In genomic region chr20:49982346-49983122, GRCh38 we compare ENCODE assay signal across 1 cellular context.
A peak's percentile ranks its signal among the peaks of the same experiment; 100 is the strongest.
TF ChIP-seq lines count a peak whose summit lies in the region.

SNAI1 (plus strand) TSS chr20:49982980; CDS start chr20:49983060, 80 bp downstream.

TF ChIP-seq in HepG2, 621 proteins besides CTCF, POLR2A, EP300 and RAD21 (continued from another document and continues in another):
- TF ChIP-seq MZF1 (CRISPR knock-in tag; IDR thresholded peaks at IDR 0.05; ENCODE audit: borderline replicate concordance) (0 out of 2 replicates have a peak, but pooled peaks have one; percentile 79), KDM6A (CRISPR knock-in tag; IDR thresholded peaks at IDR 0.05; ENCODE audit: low read depth) (no peak), ZBTB26 (CRISPR knock-in tag; IDR thresholded peaks at IDR 0.05; ENCODE audit: borderline replicate concordance) (peak; percentile 89), GTF2F1 (IDR thresholded peaks at IDR 0.05; ENCODE audit: low read length) (0 out of 2 replicates have a peak, but pooled peaks have one; percentile 68), RCOR2 (CRISPR knock-in tag; IDR thresholded peaks at IDR 0.05) (peak; percentile 38; the same call in 1 of the 2 replicates), SSRP1 (CRISPR knock-in tag; IDR thresholded peaks at IDR 0.05) (0 out of 2 replicates have a peak, but pooled peaks have one; percentile 64), NFE2 (CRISPR knock-in tag; IDR thresholded peaks at IDR 0.05) (no peak; the same call in none of the 2 replicates), TAF15 (IDR thresholded peaks at IDR 0.05; ENCODE audit: low read depth, low read length, poor library complexity, severe bottlenecking) (no peak), TP53 (CRISPR knock-in tag; conservative IDR thresholded peaks at IDR 0.05) (peak; percentile 64; the same call in 1 of the 2 replicates), RNF219 (CRISPR knock-in tag; IDR thresholded peaks at IDR 0.05) (peak; percentile 36; the same call in 1 of the 2 replicates), SMYD3 (CRISPR knock-in tag; IDR thresholded peaks at IDR 0.05) (no peak; the same call in 1 of the 2 replicates), ZNF138 (CRISPR knock-in tag; IDR thresholded peaks at IDR 0.05; ENCODE audit: low read depth) (peak; percentile 89; the same call in 1 of the 2 replicates), ZNF318 (CRISPR knock-in tag; IDR thresholded peaks at IDR 0.05) (no peak), ZBTB20 (CRISPR knock-in tag; IDR thresholded peaks at IDR 0.05; ENCODE audit: borderline replicate concordance, low read depth) (no peak; the same call in 1 of the 2 replicates), MEF2D (CRISPR knock-in tag; IDR thresholded peaks at IDR 0.05) (peak; percentile 28; the same call in 1 of the 2 replicates), ZNF749 (CRISPR knock-in tag; IDR thresholded peaks at IDR 0.05; ENCODE audit: borderline replicate concordance) (peak; percentile 93), AGO2 (optimal IDR thresholded peaks at IDR 0.05; ENCODE audit: low read depth, low read length) (no peak), MTF1 (CRISPR knock-in tag; IDR thresholded peaks at IDR 0.05) (peak; percentile 97), FOXO1 (CRISPR knock-in tag; IDR thresholded peaks at IDR 0.05) (0 out of 2 replicates have a peak, but pooled peaks have one; percentile 76), RXRA (CRISPR knock-in tag; IDR thresholded peaks at IDR 0.05) (peak; percentile 89), DPF2 (CRISPR knock-in tag; IDR thresholded peaks at IDR 0.05; ENCODE audit: borderline replicate concordance, low read depth) (no peak), ZNF598 (CRISPR knock-in tag; IDR thresholded peaks at IDR 0.05; ENCODE audit: borderline replicate concordance) (no peak; the same call in 1 of the 2 replicates), CBX5 (CRISPR knock-in tag; IDR thresholded peaks at IDR 0.05; ENCODE audit: borderline replicate concordance) (peak; percentile 87), ZNF562 (CRISPR knock-in tag; IDR thresholded peaks at IDR 0.05; ENCODE audit: borderline replicate concordance) (peak; percentile 83), ZNF724P (CRISPR knock-in tag; IDR thresholded peaks at IDR 0.05; ENCODE audit: borderline replicate concordance) (peak; percentile 97; the same call in 1 of the 2 replicates), ZNF550 (CRISPR knock-in tag; IDR thresholded peaks at IDR 0.05; ENCODE audit: borderline replicate concordance) (peak; percentile 98), MTA1 (CRISPR knock-in tag; IDR thresholded peaks at IDR 0.05; ENCODE audit: borderline replicate concordance) (peak; percentile 81; the same call in 1 of the 2 replicates), FOXK1 (CRISPR knock-in tag; IDR thresholded peaks at IDR 0.05; ENCODE audit: borderline replicate concordance, low read depth) (peak; percentile 42; the same call in 1 of the 2 replicates), HNRNPK (IDR thresholded peaks at IDR 0.05; ENCODE audit: low read depth, low read length, poor library complexity, severe bottlenecking) (peak; percentile 76), ZNF180 (CRISPR knock-in tag; IDR thresholded peaks at IDR 0.05; ENCODE audit: borderline replicate concordance, low read depth) (peak; percentile 74; the same call in 1 of the 2 replicates), MIER3 (CRISPR knock-in tag; IDR thresholded peaks at IDR 0.05; ENCODE audit: borderline replicate concordance) (peak; percentile 84; the same call in 1 of the 2 replicates), ZKSCAN1 (IDR thresholded peaks at IDR 0.05; ENCODE audit: low read length) (peak; percentile 31; the same call in 1 of the 2 replicates), NFATC3 (CRISPR knock-in tag; IDR thresholded peaks at IDR 0.05) (peak; percentile 7; the same call in 1 of the 2 replicates), ZNF790 (CRISPR knock-in tag; IDR thresholded peaks at IDR 0.05; ENCODE audit: borderline replicate concordance) (peak; percentile 95; the same call in 1 of the 2 replicates), TARDBP (CRISPR knock-in tag; IDR thresholded peaks at IDR 0.05) (no peak; the same call in 1 of the 2 replicates), ZNF251 (CRISPR knock-in tag; IDR thresholded peaks at IDR 0.05) (no peak), HIVEP1 (CRISPR knock-in tag; IDR thresholded peaks at IDR 0.05) (peak; percentile 74; the same call in 1 of the 2 replicates), ZNF549 (CRISPR knock-in tag; IDR thresholded peaks at IDR 0.05) (peak; percentile 88; the same call in 1 of the 2 replicates), ZNF367 (CRISPR knock-in tag; IDR thresholded peaks at IDR 0.05; ENCODE audit: borderline replicate concordance) (peak; percentile 91), DBP (CRISPR knock-in tag; IDR thresholded peaks at IDR 0.05; ENCODE audit: not compliant biosample characterization) (peak; percentile 89), ZNF333 (CRISPR knock-in tag; IDR thresholded peaks at IDR 0.05; ENCODE audit: borderline replicate concordance) (no peak; the same call in 1 of the 2 replicates), ZNF546 (CRISPR knock-in tag; conservative IDR thresholded peaks at IDR 0.05) (peak; percentile 98)
- TF ChIP-seq, protein P1, sequence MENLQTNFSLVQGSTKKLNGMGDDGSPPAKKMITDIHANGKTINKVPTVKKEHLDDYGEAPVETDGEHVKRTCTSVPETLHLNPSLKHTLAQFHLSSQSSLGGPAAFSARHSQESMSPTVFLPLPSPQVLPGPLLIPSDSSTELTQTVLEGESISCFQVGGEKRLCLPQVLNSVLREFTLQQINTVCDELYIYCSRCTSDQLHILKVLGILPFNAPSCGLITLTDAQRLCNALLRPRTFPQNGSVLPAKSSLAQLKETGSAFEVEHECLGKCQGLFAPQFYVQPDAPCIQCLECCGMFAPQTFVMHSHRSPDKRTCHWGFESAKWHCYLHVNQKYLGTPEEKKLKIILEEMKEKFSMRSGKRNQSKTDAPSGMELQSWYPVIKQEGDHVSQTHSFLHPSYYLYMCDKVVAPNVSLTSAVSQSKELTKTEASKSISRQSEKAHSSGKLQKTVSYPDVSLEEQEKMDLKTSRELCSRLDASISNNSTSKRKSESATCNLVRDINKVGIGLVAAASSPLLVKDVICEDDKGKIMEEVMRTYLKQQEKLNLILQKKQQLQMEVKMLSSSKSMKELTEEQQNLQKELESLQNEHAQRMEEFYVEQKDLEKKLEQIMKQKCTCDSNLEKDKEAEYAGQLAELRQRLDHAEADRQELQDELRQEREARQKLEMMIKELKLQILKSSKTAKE (CRISPR knock-in tag; IDR thresholded peaks at IDR 0.05; ENCODE audit: borderline replicate concordance): peak; percentile 73
- TF ChIP-seq, protein P2, sequence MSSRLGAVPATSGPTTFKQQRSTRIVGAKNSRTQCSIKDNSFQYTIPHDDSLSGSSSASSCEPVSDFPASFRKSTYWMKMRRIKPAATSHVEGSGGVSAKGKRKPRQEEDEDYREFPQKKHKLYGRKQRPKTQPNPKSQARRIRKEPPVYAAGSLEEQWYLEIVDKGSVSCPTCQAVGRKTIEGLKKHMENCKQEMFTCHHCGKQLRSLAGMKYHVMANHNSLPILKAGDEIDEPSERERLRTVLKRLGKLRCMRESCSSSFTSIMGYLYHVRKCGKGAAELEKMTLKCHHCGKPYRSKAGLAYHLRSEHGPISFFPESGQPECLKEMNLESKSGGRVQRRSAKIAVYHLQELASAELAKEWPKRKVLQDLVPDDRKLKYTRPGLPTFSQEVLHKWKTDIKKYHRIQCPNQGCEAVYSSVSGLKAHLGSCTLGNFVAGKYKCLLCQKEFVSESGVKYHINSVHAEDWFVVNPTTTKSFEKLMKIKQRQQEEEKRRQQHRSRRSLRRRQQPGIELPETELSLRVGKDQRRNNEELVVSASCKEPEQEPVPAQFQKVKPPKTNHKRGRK (CRISPR knock-in tag; IDR thresholded peaks at IDR 0.05): peak; percentile 82; the same call in 1 of the 2 replicates
- TF ChIP-seq, protein P3, sequence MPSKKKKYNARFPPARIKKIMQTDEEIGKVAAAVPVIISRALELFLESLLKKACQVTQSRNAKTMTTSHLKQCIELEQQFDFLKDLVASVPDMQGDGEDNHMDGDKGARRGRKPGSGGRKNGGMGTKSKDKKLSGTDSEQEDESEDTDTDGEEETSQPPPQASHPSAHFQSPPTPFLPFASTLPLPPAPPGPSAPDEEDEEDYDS (CRISPR knock-in tag; IDR thresholded peaks at IDR 0.05): peak; percentile 93
- TF ChIP-seq, protein P4, sequence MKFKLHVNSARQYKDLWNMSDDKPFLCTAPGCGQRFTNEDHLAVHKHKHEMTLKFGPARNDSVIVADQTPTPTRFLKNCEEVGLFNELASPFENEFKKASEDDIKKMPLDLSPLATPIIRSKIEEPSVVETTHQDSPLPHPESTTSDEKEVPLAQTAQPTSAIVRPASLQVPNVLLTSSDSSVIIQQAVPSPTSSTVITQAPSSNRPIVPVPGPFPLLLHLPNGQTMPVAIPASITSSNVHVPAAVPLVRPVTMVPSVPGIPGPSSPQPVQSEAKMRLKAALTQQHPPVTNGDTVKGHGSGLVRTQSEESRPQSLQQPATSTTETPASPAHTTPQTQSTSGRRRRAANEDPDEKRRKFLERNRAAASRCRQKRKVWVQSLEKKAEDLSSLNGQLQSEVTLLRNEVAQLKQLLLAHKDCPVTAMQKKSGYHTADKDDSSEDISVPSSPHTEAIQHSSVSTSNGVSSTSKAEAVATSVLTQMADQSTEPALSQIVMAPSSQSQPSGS (CRISPR knock-in tag; IDR thresholded peaks at IDR 0.05): peak; percentile 78; the same call in 1 of the 2 replicates
